9 cellular contexts compared by ENCODE assay signal in genomic region chr9:134404376-134405358, GRCh38.
DNase-seq lines count a peak whose midpoint lies in the region; ATAC-seq and TF ChIP-seq lines count a peak whose summit lies in the region.
"Had no signal": no experiment of that assay in that cellular context is flagged by ENCODE, and none has a peak within 500 bp of the region (broad histone marks: within the 10 kb centered on the region; RNA-seq: fewer than 3 reads in every experiment).

No MANE protein-coding gene starts in this region.

- POLR2A ChIA-PET in activated CD4-positive, alpha-beta memory T cell treated with anti-CD3 and anti-CD28 coated beads, Interleukin-2, amount 10 ng/mL, durations not matched to agents 7 days and 5 days (lab: Charles Lee), result interaction anchor here (1.2 to 4.2 kb wide), 3 partner anchors 8 to 13 kb away, joined by 3 to 30 read pairs (median 18); no protein-coding TSS in a partner anchor
- POLR2A ChIA-PET in activated CD4-positive, alpha-beta memory T cell treated with anti-CD3 and anti-CD28 coated beads for 36 hours (lab: Charles Lee), result interaction anchor here (0.9 kb wide), 1 partner anchor 13 kb away, joined by 3 read pairs; no protein-coding TSS in a partner anchor
- POLR2A ChIA-PET in WTC11 (lab: Charles Lee), result no interaction called here

- intact Hi-C loops in activated CD4-positive, alpha-beta memory T cell treated with anti-CD3 and anti-CD28 coated beads for 36 hours (cut with micrococcal nuclease), result no loop called here
- intact Hi-C loops in tibial artery (cut with DNase I; ENCODE audit: low total_unique reads), result no loop called here

- H3K27me3 ChIP-seq in lung (ENCODE audit: control insufficient read depth, insufficient read depth) (no peaks in the 10 kb centered on the region), tibial artery (no peaks in the 10 kb centered on the region)

- peaks cover 44% of the 10 kb centered on the region for H3K4me1 Mint-ChIP-seq in activated CD4-positive, alpha-beta memory T cell treated with anti-CD3 and anti-CD28 coated beads, Interleukin-2, amount 10 ng/mL, durations not matched to agents 7 days and 5 days
- H3K4me1 Mint-ChIP-seq in activated CD4-positive, alpha-beta memory T cell treated with anti-CD3 and anti-CD28 coated beads for 36 hours (ENCODE audit: low read depth), result peaks cover 38% of the 10 kb centered on the region
- peaks cover 8% of the 10 kb centered on the region for H3K4me1 Mint-ChIP-seq in WTC11

- H3K4me3 ChIP-seq in lung (no peak overlapping the region), tibial artery (no peak overlapping the region)

- H3K36me3 Mint-ChIP-seq in activated CD4-positive, alpha-beta memory T cell treated with anti-CD3 and anti-CD28 coated beads, Interleukin-2, amount 10 ng/mL, durations not matched to agents 7 days and 5 days (ENCODE audit: low read depth), result peaks cover under 1% of the 10 kb centered on the region
- no peaks in the 10 kb centered on the region for H3K36me3 Mint-ChIP-seq in activated CD4-positive, alpha-beta memory T cell treated with anti-CD3 and anti-CD28 coated beads for 36 hours
- H3K36me3 Mint-ChIP-seq in WTC11, result no peaks in the 10 kb centered on the region

- peaks cover 2% of the 10 kb centered on the region for H3K27me3 Mint-ChIP-seq in activated CD4-positive, alpha-beta memory T cell treated with anti-CD3 and anti-CD28 coated beads, Interleukin-2, amount 10 ng/mL, durations not matched to agents 7 days and 5 days
- H3K27me3 Mint-ChIP-seq in activated CD4-positive, alpha-beta memory T cell treated with anti-CD3 and anti-CD28 coated beads for 36 hours, result no peaks in the 10 kb centered on the region
- no peaks in the 10 kb centered on the region for H3K27me3 Mint-ChIP-seq in WTC11 (ENCODE audit: low read depth)

- H3K4me3 Mint-ChIP-seq in activated CD4-positive, alpha-beta memory T cell treated with anti-CD3 and anti-CD28 coated beads, Interleukin-2, amount 10 ng/mL, durations not matched to agents 7 days and 5 days, result no peak overlapping the region
- H3K4me3 Mint-ChIP-seq in activated CD4-positive, alpha-beta memory T cell treated with anti-CD3 and anti-CD28 coated beads for 36 hours, result no peak overlapping the region
- no peak overlapping the region for H3K4me3 Mint-ChIP-seq in WTC11

- WGBS in lung, 2 donors, result 49 to 57% methylated on average over 33 to 34 of the region's 34 CpGs

- peak overlapping the region; percentile 68 for H3K27ac Mint-ChIP-seq in activated CD4-positive, alpha-beta memory T cell treated with anti-CD3 and anti-CD28 coated beads, Interleukin-2, amount 10 ng/mL, durations not matched to agents 7 days and 5 days
- H3K27ac Mint-ChIP-seq in activated CD4-positive, alpha-beta memory T cell treated with anti-CD3 and anti-CD28 coated beads for 36 hours, result no peak overlapping the region
- H3K27ac Mint-ChIP-seq in WTC11, result peak overlapping the region; percentile 70

- no peaks in the 10 kb centered on the region for H3K9me3 ChIP-seq in lung (ENCODE audit: control insufficient read depth in 2 of 2, insufficient read depth in 1 of 2, low read length in 1 of 2)
- no peaks in the 10 kb centered on the region for H3K9me3 ChIP-seq in tibial artery

- H3K36me3 ChIP-seq in lung (ENCODE audit: control insufficient read depth in 2 of 2, insufficient read depth in 2 of 2, low read length in 2 of 2) (peaks cover 0 to 11% of the 10 kb centered on the region in 2 donors), tibial artery (peaks cover 0 to 21% (median 11%) of the 10 kb centered on the region in 3 donors)

- H3K27ac ChIP-seq in lung (ENCODE audit: low read depth in 1 of 2, low read length in 1 of 2), result peak overlapping the region; percentile 68 to 69
- H3K27ac ChIP-seq in tibial artery, result peak overlapping the region; percentile 79 to 81

- no peaks in the 10 kb centered on the region for H3K9me3 Mint-ChIP-seq in activated CD4-positive, alpha-beta memory T cell treated with anti-CD3 and anti-CD28 coated beads, Interleukin-2, amount 10 ng/mL, durations not matched to agents 7 days and 5 days
- no peaks in the 10 kb centered on the region for H3K9me3 Mint-ChIP-seq in activated CD4-positive, alpha-beta memory T cell treated with anti-CD3 and anti-CD28 coated beads for 36 hours
- H3K9me3 Mint-ChIP-seq in WTC11, result no peaks in the 10 kb centered on the region

- no peak for TF ChIP-seq CTCF in WTC11 (IDR thresholded peaks at IDR 0.05)
- TF ChIP-seq CTCF in lung (IDR thresholded peaks at IDR 0.05; ENCODE audit: control extremely low read depth, extremely low read depth), result no peak
- no peak for TF ChIP-seq CTCF in tibial artery (IDR thresholded peaks at IDR 0.05)

- ATAC-seq in WTC11, result no peak
- no peak for ATAC-seq in lung (ENCODE audit: insufficient read depth, low FRiP score)
- no peak for ATAC-seq in GM19397 (IDR thresholded peaks at IDR 0.05; ENCODE audit: unreplicated experiment)
- ATAC-seq in HG02884 (IDR thresholded peaks at IDR 0.05; ENCODE audit: unreplicated experiment), result no peak

- H3K4me1 ChIP-seq in lung (ENCODE audit: control insufficient read depth in 2 of 2, insufficient read depth in 2 of 2, low read length in 2 of 2) (peaks cover 23 to 66% of the 10 kb centered on the region in 2 donors), tibial artery (peaks cover 37 to 86% (median 79%) of the 10 kb centered on the region in 4 donors)

- CTCF ChIA-PET in activated CD4-positive, alpha-beta memory T cell treated with anti-CD3 and anti-CD28 coated beads, Interleukin-2, amount 10 ng/mL, durations not matched to agents 7 days and 5 days (lab: Charles Lee), result interaction anchor here (1.1 kb wide), 1 partner anchor 39 kb away, joined by 3 read pairs; no protein-coding TSS in a partner anchor
- CTCF ChIA-PET in activated CD4-positive, alpha-beta memory T cell treated with anti-CD3 and anti-CD28 coated beads for 36 hours (lab: Charles Lee), result interaction anchor here (1.0 to 2.1 kb wide), 3 partner anchors 39 to 234 kb away, joined by 3 to 8 read pairs (median 3); no protein-coding TSS in a partner anchor
- CTCF ChIA-PET in WTC11 (lab: Charles Lee), result interaction anchor here (1.2 kb wide), 1 partner anchor 38 kb away, joined by 4 read pairs; no protein-coding TSS in a partner anchor

- no peak for DNase-seq in activated CD4-positive, alpha-beta memory T cell treated with anti-CD3 and anti-CD28 coated beads, Interleukin-2, amount 10 ng/mL, durations not matched to agents 7 days and 5 days
- no peak for DNase-seq in activated CD4-positive, alpha-beta memory T cell treated with anti-CD3 and anti-CD28 coated beads for 36 hours
- no peak for DNase-seq in WTC11 (ENCODE audit: low spot score)
- no peak for DNase-seq in lung (ENCODE audit: low spot score)
- peak in 1 of 2 donors; percentile 57 for DNase-seq in tibial artery
- DNase-seq in NCI-H510A (lab: John Stamatoyannopoulos, UW), result no peak
- DNase-seq: GOT3 had no signal

TF ChIP-seq in WTC11, 78 proteins besides CTCF, POLR2A, EP300 and RAD21 (continues in another document):
- TF ChIP-seq STAT6 (CRISPR knock-in tag; conservative IDR thresholded peaks at IDR 0.05; ENCODE audit: low read depth) (no peak), ZNF263 (CRISPR knock-in tag; IDR thresholded peaks at IDR 0.05; ENCODE audit: low read depth) (no peak), USF1 (CRISPR knock-in tag; IDR thresholded peaks at IDR 0.05) (no peak), ATF2 (CRISPR knock-in tag; IDR thresholded peaks at IDR 0.05; ENCODE audit: borderline replicate concordance, low read depth) (no peak), ZNF423 (CRISPR knock-in tag; IDR thresholded peaks at IDR 0.05) (no peak), E2F4 (CRISPR knock-in tag; IDR thresholded peaks at IDR 0.05; ENCODE audit: borderline replicate concordance, low read depth) (no peak)
